Comparison of ENCODE assay signal across 10 cellular contexts in the genomic region with DNA sequence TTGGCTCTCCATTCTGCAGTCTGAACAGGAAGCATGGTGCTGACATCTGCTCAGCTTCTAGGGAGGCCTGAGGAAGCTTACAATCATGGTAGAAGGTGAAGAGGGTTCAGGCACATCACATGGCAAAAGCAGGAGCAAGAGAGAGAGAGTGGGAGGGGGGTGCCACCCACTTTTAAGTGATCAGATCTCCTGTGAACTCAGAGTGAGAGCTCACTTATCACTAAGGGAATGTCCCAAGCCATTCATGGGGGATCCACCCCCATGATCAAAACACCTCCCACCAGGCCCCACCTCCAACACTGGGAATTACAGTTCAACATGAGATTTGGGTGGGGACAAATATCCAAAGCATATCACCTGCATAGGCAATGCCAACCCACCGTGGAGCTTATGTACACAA.
"Had no signal": no experiment of that assay in that cellular context is flagged by ENCODE, and none has a peak within 500 bp of the region (broad histone marks: within the 10 kb centered on the region; RNA-seq: fewer than 3 reads in every experiment).

No MANE protein-coding gene starts in this region.

- H3K36me3 Mint-ChIP-seq: mesothelial cell of epicardium had no signal

- ATAC-seq: activated CD8-positive, alpha-beta memory T cell treated with anti-CD3 and anti-CD28 coated beads, Interleukin-2, amount 10 ng/mL, durations not matched to agents 7 days and 5 days; left lobe of liver had no signal

- DNase-seq: activated CD4-positive, CD25-positive, alpha-beta regulatory T cell; activated CD8-positive, alpha-beta memory T cell treated with anti-CD3 and anti-CD28 coated beads, Interleukin-2, amount 10 ng/mL, durations not matched to agents 7 days and 5 days; activated gamma-delta T cell treated with Interleukin-2 at 50 U/mL for 16 hours; erythroblast; hypothalamus; stimulated activated CD4-positive, alpha-beta T cell treated with anti-CD3 and anti-CD28 coated beads, Interleukin-12 subunit alpha, Interleukin-12 subunit beta, amount 100 ng/mL, for 4 hours; T-helper 9 cell; upper lobe of left lung had no signal

- H3K27ac Mint-ChIP-seq: mesothelial cell of epicardium had no signal

- H3K9me3 Mint-ChIP-seq: mesothelial cell of epicardium had no signal

- H3K4me3 Mint-ChIP-seq: activated CD8-positive, alpha-beta memory T cell treated with anti-CD3 and anti-CD28 coated beads, Interleukin-2, amount 10 ng/mL, durations not matched to agents 7 days and 5 days; mesothelial cell of epicardium had no signal
